Comparison of ENCODE assay signal across 18 cellular contexts in the genomic region with DNA sequence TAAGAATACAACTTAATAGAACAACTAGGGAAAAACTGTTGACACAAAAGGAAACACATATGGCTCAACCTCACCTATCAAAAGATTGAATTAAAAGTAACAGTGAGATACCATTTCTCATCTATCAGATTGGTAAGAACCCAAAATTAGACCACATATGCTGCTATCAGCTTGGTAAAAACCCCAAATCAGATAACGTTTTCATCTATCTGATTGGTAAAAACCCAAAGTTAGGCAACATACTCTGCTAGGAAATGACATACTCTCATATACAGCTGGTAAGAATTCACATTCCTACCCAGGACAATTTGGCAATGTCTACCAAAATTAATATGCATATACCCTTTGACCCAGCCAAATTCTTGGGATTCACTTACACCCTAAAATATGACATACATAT. TPM values are rescaled to one million over a fixed set of nuclear protein-coding genes. Genes with fewer than 3 reads are reported as not detected.
DNase-seq lines count a peak whose midpoint lies in the region; ATAC-seq and TF ChIP-seq lines count a peak whose summit lies in the region.
"Had no signal": no experiment of that assay in that cellular context is flagged by ENCODE, and none has a peak within 500 bp of the region (broad histone marks: within the 10 kb centered on the region; RNA-seq: fewer than 3 reads in every experiment).

No MANE protein-coding gene starts in this region.

- peak; percentile 26 for DNase-seq in Jurkat, Clone E6-1 (ENCODE audit: low read depth, low spot score)
- no peak for DNase-seq in T-helper 17 cell
- DNase-seq in choroid plexus epithelial cell (ENCODE audit: low read depth), result peak; percentile 31
- peak; percentile 55 for DNase-seq in iris pigment epithelial cell (ENCODE audit: low read depth)
- no peak for DNase-seq in stimulated activated CD4-positive, alpha-beta T cell treated with anti-CD3 and anti-CD28 coated beads, Interleukin-4, amount 100 ng/mL, for 1 hour
- DNase-seq: DMS153, DMS79, GF-D8, HCEC 1CT had no signal

- ATAC-seq in T-helper 17 cell, result peak; percentile 46
- ATAC-seq in GM21528 (IDR thresholded peaks at IDR 0.05; ENCODE audit: low FRiP score, unreplicated experiment), result no peak
- ATAC-seq in GM21367 (IDR thresholded peaks at IDR 0.05; ENCODE audit: unreplicated experiment), result no peak
- no peak for ATAC-seq in GM19324 (IDR thresholded peaks at IDR 0.05; ENCODE audit: low FRiP score, unreplicated experiment)
- ATAC-seq: GM23338, K562 had no signal

- TF ChIP-seq CTCF in choroid plexus epithelial cell (conservative IDR thresholded peaks at IDR 0.05; ENCODE audit: low read depth, low read length), result no peak

- no peak overlapping the region for H3K4me3 Mint-ChIP-seq in T-helper 17 cell
- H3K4me3 Mint-ChIP-seq: CD14-positive monocyte; CD4-positive, alpha-beta memory T cell; GM23338 had no signal

- H3K4me1 Mint-ChIP-seq in T-helper 17 cell, result peaks cover 3% of the 10 kb centered on the region
- H3K4me1 Mint-ChIP-seq: GM23338 had no signal

- peaks cover 28% of the 10 kb centered on the region for H3K27me3 Mint-ChIP-seq in T-helper 17 cell

- H3K27ac Mint-ChIP-seq in T-helper 17 cell, result no peak overlapping the region
- H3K27ac Mint-ChIP-seq: CD14-positive monocyte; CD4-positive, alpha-beta memory T cell; GM23338 had no signal

- H3K36me3 Mint-ChIP-seq in T-helper 17 cell (ENCODE audit: low read depth), result no peaks in the 10 kb centered on the region
- H3K36me3 Mint-ChIP-seq: CD14-positive monocyte; CD4-positive, alpha-beta memory T cell had no signal

- no peak overlapping the region for H3K4me3 ChIP-seq in Jurkat, Clone E6-1 (ENCODE audit: low read length)
- H3K4me3 ChIP-seq in choroid plexus epithelial cell (ENCODE audit: low read depth, low read length), result no peak overlapping the region
- H3K4me3 ChIP-seq: BLaER1, GM23338, K562 had no signal

- H3K9me3 ChIP-seq in T-helper 17 cell (ENCODE audit: control insufficient read depth, low read length, poor library complexity, severe bottlenecking), result no peaks in the 10 kb centered on the region
- H3K9me3 ChIP-seq: BLaER1 had no signal

RNA-seq across cellular contexts. Expression of a gene that starts 26.3 kb away (rescaled TPM):
- not detected for polyA plus RNA-seq in Jurkat, Clone E6-1 (2012; ENCODE audit: insufficient read depth, insufficient read length)
- total RNA-seq in T-helper 17 cell, result not detected
- total RNA-seq: CD4-positive, alpha-beta memory T cell; HT1080 had no signal
- polyA plus RNA-seq: CD4-positive, alpha-beta memory T cell had no signal

Comparison
In these comparisons a context has a peak if more than half of its experiments do, and no peak if none do; other contexts are left out.
1. DNase-seq: peak in Jurkat, Clone E6-1 (single experiment), choroid plexus epithelial cell (single experiment) and iris pigment epithelial cell (single experiment); none in T-helper 17 cell (0 of 3) and stimulated activated CD4-positive, alpha-beta T cell treated with anti-CD3 and anti-CD28 coated beads, Interleukin-4, amount 100 ng/mL, for 1 hour (single experiment).